In the genomic region with DNA sequence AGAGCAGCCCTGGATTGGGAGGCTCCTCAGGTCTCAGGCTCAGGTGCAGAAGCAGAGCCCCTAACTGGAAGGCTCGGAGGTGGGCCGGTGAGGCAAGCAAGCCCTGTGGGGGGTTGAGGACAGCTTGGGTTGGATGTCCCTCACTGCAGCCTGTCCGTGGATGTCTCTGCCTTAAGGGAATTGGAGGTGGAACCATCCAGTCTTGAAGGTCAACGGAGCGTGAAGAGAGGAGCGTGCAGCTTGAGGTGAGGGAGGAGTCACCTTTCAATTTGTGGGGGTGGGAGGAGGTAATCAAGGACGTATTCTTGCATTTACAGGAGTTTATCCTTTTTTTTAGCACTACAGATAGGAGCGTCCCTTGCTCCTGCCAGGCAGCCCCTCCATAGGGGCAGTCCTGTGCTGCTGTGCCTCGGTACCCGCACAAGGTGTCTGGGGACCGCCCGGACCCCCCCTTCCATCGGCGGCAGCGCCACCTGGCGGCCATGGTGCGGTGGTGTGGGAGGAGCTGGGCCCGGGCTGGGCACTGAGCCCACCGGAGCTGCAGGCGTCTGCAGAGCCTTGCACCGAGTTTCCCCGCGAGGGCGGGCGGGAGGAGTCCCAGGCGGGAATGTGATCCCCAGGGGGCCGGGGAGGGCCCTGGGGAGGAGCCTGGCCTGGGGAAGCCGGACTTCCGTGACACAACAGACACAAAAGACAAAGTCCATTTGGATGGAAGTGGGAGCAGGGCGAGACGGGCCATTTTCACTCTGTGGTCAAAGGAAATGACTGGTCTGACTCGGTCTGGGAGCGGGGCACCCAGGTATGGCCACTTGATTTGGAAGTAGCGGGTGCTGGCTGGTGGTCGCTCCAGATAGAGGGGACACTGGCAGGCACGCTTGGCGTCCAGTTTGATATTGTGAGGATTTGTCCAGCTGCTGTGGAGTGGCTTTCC, we compare ENCODE assay signal across 8 cellular contexts. TPM values are rescaled to one million over a fixed set of nuclear protein-coding genes. Genes with fewer than 3 reads are reported as not detected.
DNase-seq lines count a peak whose midpoint lies in the region; ATAC-seq, FAIRE-seq and TF ChIP-seq lines count a peak whose summit lies in the region.

No MANE protein-coding gene starts in this region.

- POLR2A ChIA-PET in T-cell (lab: Charles Lee), result interaction anchor here (0.5 to 1.0 kb wide), 4 partner anchors 10 to 766 kb away, joined by 3 to 22 read pairs (median 4); no protein-coding TSS in a partner anchor

- H3K36me3 ChIP-seq in adrenal gland (replicated peaks in 1 of 2), result no peaks in the 10 kb centered on the region
- H3K36me3 ChIP-seq in left ventricle myocardium inferior, result no peaks in the 10 kb centered on the region
- no peaks in the 10 kb centered on the region for H3K36me3 ChIP-seq in psoas muscle (ENCODE audit: insufficient read depth in 1 of 2, low read depth in 1 of 2)
- H3K36me3 ChIP-seq in urinary bladder (ENCODE audit: insufficient read depth), result no peaks in the 10 kb centered on the region

- no peaks in the 10 kb centered on the region for H3K36me3 Mint-ChIP-seq in T-cell

- peak overlapping the region; percentile 95 for H3K27ac ChIP-seq in 22Rv1
- no peak overlapping the region for H3K27ac ChIP-seq in adrenal gland
- H3K27ac ChIP-seq in left ventricle myocardium inferior (replicated peaks), result no peak overlapping the region
- H3K27ac ChIP-seq in psoas muscle, result no peak overlapping the region
- H3K27ac ChIP-seq in urinary bladder (ENCODE audit: low read depth), result no peak overlapping the region

- H3K9me3 ChIP-seq in adrenal gland (replicated peaks in 1 of 3), result no peaks in the 10 kb centered on the region
- no peaks in the 10 kb centered on the region for H3K9me3 ChIP-seq in left ventricle myocardium inferior (replicated peaks)
- no peaks in the 10 kb centered on the region for H3K9me3 ChIP-seq in psoas muscle

- DNase-seq in GM12891 (ENCODE audit: insufficient read length, low spot score) (peak; percentile 91), LNCaP clone FGC (ENCODE audit: low read depth) (peak; percentile 58), T-cell (peak; percentile 44 to 82 (median 71)), adrenal gland (peak; percentile 75 to 80 (median 78)), left ventricle myocardium inferior (peak; percentile 69), psoas muscle (peak; percentile 73 to 89)

- H3K4me3 ChIP-seq in LNCaP clone FGC (ENCODE audit: low read depth, low read length) (peak overlapping the region; percentile 44), adrenal gland (peak overlapping the region in 1 of 4 donors; percentile 55), left ventricle myocardium inferior (peak overlapping the region; percentile 63), psoas muscle (peak overlapping the region; percentile 63), urinary bladder (ENCODE audit: low read depth, low read length) (peak overlapping the region; percentile 23)

- peaks cover 31 to 49% (median 42%) of the 10 kb centered on the region in 3 donors for H3K4me1 Mint-ChIP-seq in T-cell

- CTCF ChIA-PET in T-cell (lab: Charles Lee), result interaction anchor here (0.5 to 3.2 kb wide), 22 partner anchors 10 to 664 kb away, joined by 3 to 22 read pairs (median 4); partner anchors contain the start of genes C1QL4 (in 1 of the 2), PRPH (in 1 of the 2), SPATS2 (in 1 of the 2) and TROAP (in 1 of the 2)

- H3K27me3 Mint-ChIP-seq in T-cell, result peaks cover 40 to 75% of the 10 kb centered on the region in 2 donors

- no peaks in the 10 kb centered on the region for H3K9me3 Mint-ChIP-seq in T-cell

- peak; percentile 80 to 86 (median 82) for ATAC-seq in T-cell (replicated peaks in 1 of 4)
- peak; percentile 88 to 93 (median 88) for ATAC-seq in psoas muscle

- H3K4me1 ChIP-seq in adrenal gland (replicated peaks in 1 of 2), result peaks cover 39 to 47% of the 10 kb centered on the region in 2 donors
- peaks cover 52% of the 10 kb centered on the region for H3K4me1 ChIP-seq in left ventricle myocardium inferior
- peaks cover 35% of the 10 kb centered on the region for H3K4me1 ChIP-seq in psoas muscle
- H3K4me1 ChIP-seq in urinary bladder (ENCODE audit: insufficient read depth), result peaks cover 6% of the 10 kb centered on the region

- intact Hi-C loops in adrenal gland (cut with DNase I), result no loop called here
- intact Hi-C loops in left ventricle myocardium inferior (cut with micrococcal nuclease), result no loop called here
- intact Hi-C loops in psoas muscle (cut with DNase I), result no loop called here

- FAIRE-seq in GM12891 (lab: Jason Lieb, UNC), result peak; percentile 82

- H3K4me3 Mint-ChIP-seq in T-cell, result peak overlapping the region; percentile 73 to 80 (median 80)

- H3K27me3 ChIP-seq in adrenal gland (peaks cover 33% of the 10 kb centered on the region), left ventricle myocardium inferior (ENCODE audit: low read depth) (peaks cover 100% of the 10 kb centered on the region), psoas muscle (ENCODE audit: insufficient read depth in 3 of 3, low read length in 2 of 3) (peaks cover 0 to 94% (median 27%) of the 10 kb centered on the region in 3 donors)

- TF ChIP-seq CTCF in 22Rv1 (IDR thresholded peaks at IDR 0.05) (peak; percentile 100), LNCaP clone FGC (IDR thresholded peaks at IDR 0.05; ENCODE audit: control insufficient read depth, extremely low read depth, insufficient read depth) (peak; percentile 94), adrenal gland (IDR thresholded peaks at IDR 0.05) (peak; percentile 74 to 94 (median 84)), left ventricle myocardium inferior (IDR thresholded peaks at IDR 0.05; ENCODE audit: borderline replicate concordance) (peak; percentile 98), psoas muscle (IDR thresholded peaks at IDR 0.05) (peak; percentile 94)

- 11 to 28% (median 13%) methylated on average over 16 to 37 of the region's 37 CpGs for WGBS in adrenal gland, 4 donors
- 5 to 9% (median 5%) methylated on average over 37 of the region's 37 CpGs for WGBS in psoas muscle, 3 donors
- 11% methylated on average over 37 of the region's 37 CpGs for WGBS in urinary bladder

- peak overlapping the region in 1 of 2 donors; percentile 43 for H3K27ac Mint-ChIP-seq in T-cell

- no peak for TF ChIP-seq POLR2A in GM12891 (IDR thresholded peaks at IDR 0.05; ENCODE audit: low read depth, low read length)
- no peak for TF ChIP-seq POLR2A in adrenal gland (IDR thresholded peaks at IDR 0.05)

TF ChIP-seq in GM12891, 5 proteins besides CTCF, POLR2A, EP300 and RAD21:
- no peak for TF ChIP-seq PAX5 (IDR thresholded peaks at IDR 0.05; ENCODE audit: insufficient read depth, low read length, severe bottlenecking)
- no peak for TF ChIP-seq SPI1 (IDR thresholded peaks at IDR 0.05; ENCODE audit: low read depth, low read length)
- TF ChIP-seq TAF1 (IDR thresholded peaks at IDR 0.05; ENCODE audit: low read depth, low read length), result no peak
- no peak for TF ChIP-seq POU2F2 (IDR thresholded peaks at IDR 0.05; ENCODE audit: low read depth, low read length)
- no peak for TF ChIP-seq POLR2AphosphoS5 (IDR thresholded peaks at IDR 0.05; ENCODE audit: low read depth, low read length)

RNA-seq across cellular contexts. Expression of gene DNAJC22, which starts 0.9 kb away (rescaled TPM):
- polyA plus RNA-seq in GM12891 (2012; ENCODE audit: low read depth, missing spikeins), result 0.08 TPM
- under 1 TPM in 1 of 5 donors, not detected in 4; 0.07 TPM for total RNA-seq in T-cell
- 1 to 10 TPM in 2 of 8 donors, under 1 TPM in 6; 0.60 to 2.9 (median 0.78) TPM for total RNA-seq in adrenal gland
- polyA plus RNA-seq in adrenal gland, result under 1 TPM; 0.40 to 0.51 (median 0.48) TPM
- total RNA-seq in left ventricle myocardium inferior, result 0.08 TPM
- total RNA-seq in psoas muscle, result under 1 TPM in 1 of 4 donors, not detected in 3; 0.08 TPM
- polyA plus RNA-seq in psoas muscle, result under 1 TPM in 1 of 3 donors, not detected in 2; 0.03 TPM
- 1.0 TPM for total RNA-seq in urinary bladder
- 0.03 TPM for polyA plus RNA-seq in urinary bladder

RNA-seq across cellular contexts. Expression of gene C1QL4, which starts 10.6 kb away (rescaled TPM):
- polyA plus RNA-seq in GM12891 (2012; ENCODE audit: low read depth, missing spikeins), result 0.12 TPM
- total RNA-seq in T-cell, result not detected
- total RNA-seq in adrenal gland, result under 1 TPM in 2 of 8 donors, not detected in 6; 0.14 to 0.20 TPM
- not detected for polyA plus RNA-seq in adrenal gland
- total RNA-seq in left ventricle myocardium inferior, result not detected
- not detected for total RNA-seq in psoas muscle
- not detected for polyA plus RNA-seq in psoas muscle
- total RNA-seq in urinary bladder, result not detected
- not detected for polyA plus RNA-seq in urinary bladder

RNA-seq across cellular contexts. Expression of gene SPATS2, which starts 19.7 kb away (rescaled TPM):
- 21.3 TPM for polyA plus RNA-seq in GM12891 (2012; ENCODE audit: low read depth, missing spikeins)
- total RNA-seq in T-cell, result 10 to 100 TPM in 1 of 5 donors, 1 to 10 TPM in 4; 5.4 to 11.4 (median 7.4) TPM
- 10 to 100 TPM in 6 of 8 donors, 1 to 10 TPM in 2; 4.9 to 21.4 (median 13.7) TPM for total RNA-seq in adrenal gland
- polyA plus RNA-seq in adrenal gland, result 10 to 100 TPM; 11.0 to 23.1 (median 19.1) TPM
- 5.9 TPM for total RNA-seq in left ventricle myocardium inferior
- 10 to 100 TPM in 2 of 4 donors, 1 to 10 TPM in 2; 5.0 to 10.6 (median 9.7) TPM for total RNA-seq in psoas muscle
- 10 to 100 TPM in 1 of 3 donors, 1 to 10 TPM in 2; 4.4 to 10.1 (median 6.2) TPM for polyA plus RNA-seq in psoas muscle
- total RNA-seq in urinary bladder, result 52.8 TPM
- polyA plus RNA-seq in urinary bladder, result 11.5 TPM

RNA-seq across cellular contexts. Expression of gene TROAP, which starts 24.5 kb away (rescaled TPM):
- polyA plus RNA-seq in GM12891 (2012; ENCODE audit: low read depth, missing spikeins), result 20.7 TPM
- 1 to 10 TPM in 4 of 5 donors, under 1 TPM in 1; 0.98 to 1.9 (median 1.3) TPM for total RNA-seq in T-cell
- 1 to 10 TPM in 6 of 8 donors, under 1 TPM in 1, not detected in 1; 0.53 to 2.9 (median 1.8) TPM for total RNA-seq in adrenal gland
- 1 to 10 TPM; 1.1 to 1.8 (median 1.1) TPM for polyA plus RNA-seq in adrenal gland
- total RNA-seq in left ventricle myocardium inferior, result 0.66 TPM
- under 1 TPM in 2 of 4 donors, not detected in 2; 0.39 to 0.48 TPM for total RNA-seq in psoas muscle
- polyA plus RNA-seq in psoas muscle, result under 1 TPM; 0.07 to 0.36 (median 0.26) TPM
- total RNA-seq in urinary bladder, result 10.4 TPM
- 0.48 TPM for polyA plus RNA-seq in urinary bladder

RNA-seq across cellular contexts. Expression of gene PRPH, which starts 52.6 kb away (rescaled TPM):
- polyA plus RNA-seq in GM12891 (2012; ENCODE audit: low read depth, missing spikeins), result 0.08 TPM
- not detected for total RNA-seq in T-cell
- total RNA-seq in adrenal gland, result 1 to 10 TPM in 3 of 8 donors, under 1 TPM in 2, not detected in 3; 0.16 to 6.1 (median 2.3) TPM
- polyA plus RNA-seq in adrenal gland, result 10 to 100 TPM in 1 of 3 donors, 1 to 10 TPM in 2; 5.9 to 27.8 (median 9.6) TPM
- total RNA-seq in left ventricle myocardium inferior, result not detected
- not detected for total RNA-seq in psoas muscle
- under 1 TPM in 2 of 3 donors, not detected in 1; 0.06 to 0.20 TPM for polyA plus RNA-seq in psoas muscle
- 9.1 TPM for total RNA-seq in urinary bladder
- polyA plus RNA-seq in urinary bladder, result 24.8 TPM
